In genomic region chr2:58845011-58845410, GRCh38 we compare ENCODE assay signal across 21 cellular contexts.
"Had no signal": no experiment of that assay in that cellular context is flagged by ENCODE, and none has a peak within 500 bp of the region (broad histone marks: within the 10 kb centered on the region; RNA-seq: fewer than 3 reads in every experiment).

No MANE protein-coding gene starts in this region.

- H3K36me3 ChIP-seq: heart right ventricle, neutrophil, pancreas, right atrium auricular region, thoracic aorta, vagina, WERI-Rb-1 had no signal

- H3K4me3 ChIP-seq: heart right ventricle, pancreas, psoas muscle, right atrium auricular region, thoracic aorta, vagina had no signal

- ATAC-seq: activated CD8-positive, alpha-beta memory T cell treated with anti-CD3 and anti-CD28 coated beads, Interleukin-2, amount 10 ng/mL, durations not matched to agents 7 days and 5 days; activated CD8-positive, alpha-beta T cell treated with anti-CD3 and anti-CD28 coated beads for 36 hours; activated naive CD4-positive, alpha-beta T cell treated with anti-CD3 and anti-CD28 coated beads, Interleukin-2, amount 50 U/mL, for 72 hours; heart right ventricle; left cardiac atrium; pancreas; psoas muscle had no signal

- H3K27me3 ChIP-seq: heart right ventricle, neutrophil, pancreas, right atrium auricular region, vagina had no signal

- DNase-seq: activated CD4-positive, alpha-beta T cell treated with anti-CD3 and anti-CD28 coated beads, Interleukin-2, amount 10 ng/mL, durations not matched to agents 7 days and 5 days; activated CD4-positive, CD25-positive, alpha-beta regulatory T cell treated with anti-CD3 and anti-CD28 coated beads, Interleukin-2, amount 50 U/mL, for 72 hours; activated CD8-positive, alpha-beta memory T cell treated with anti-CD3 and anti-CD28 coated beads, Interleukin-2, amount 10 ng/mL, durations not matched to agents 7 days and 5 days; activated CD8-positive, alpha-beta T cell treated with anti-CD3 and anti-CD28 coated beads for 36 hours; activated gamma-delta T cell treated with Interleukin-2 at 50 U/mL for 16 hours; activated T-cell treated with anti-CD3 and anti-CD28 coated beads for 4 hours; aorta; heart right ventricle; islet precursor cell; left cardiac atrium; pancreas; psoas muscle; stimulated activated CD4-positive, alpha-beta T cell treated with anti-CD3 and anti-CD28 coated beads, Interleukin-4, amount 100 ng/mL, for 24 hours; stimulated activated naive CD4-positive, alpha-beta T cell treated with Interleukin-2 at 50 U/mL for 16 hours; WERI-Rb-1 had no signal

- H3K4me1 ChIP-seq: heart right ventricle, pancreas, psoas muscle, right atrium auricular region, vagina had no signal

- H3K9me3 ChIP-seq: heart right ventricle, neutrophil, pancreas, psoas muscle, right atrium auricular region, thoracic aorta, vagina had no signal

- H3K27ac ChIP-seq: epithelial cell of prostate, heart right ventricle, neutrophil, pancreas, psoas muscle, right atrium auricular region, thoracic aorta, vagina, WERI-Rb-1 had no signal
